Comparison of ENCODE assay signal across 8 cellular contexts in genomic region chr11:124746621-124747243, GRCh38. TPM values are rescaled to one million over a fixed set of nuclear protein-coding genes. Genes with fewer than 3 reads are reported as not detected.
A peak's percentile ranks its signal among the peaks of the same experiment; 100 is the strongest.
DNase-seq lines count a peak whose midpoint lies in the region; ATAC-seq and TF ChIP-seq lines count a peak whose summit lies in the region.

No MANE protein-coding gene starts in this region.

- peak; percentile 45 for TF ChIP-seq POLR2A in GM15510 (IDR thresholded peaks at IDR 0.05; ENCODE audit: borderline replicate concordance, extremely low read depth, insufficient read length)

- no peak overlapping the region for H3K4me3 ChIP-seq in endocrine pancreas (ENCODE audit: control insufficient read depth, insufficient read depth, low read length)

- peak overlapping the region; percentile 22 for H3K9ac ChIP-seq in endocrine pancreas (ENCODE audit: control insufficient read depth, insufficient read depth, low read length)

- no peaks in the 10 kb centered on the region for H3K36me3 ChIP-seq in endocrine pancreas (ENCODE audit: control insufficient read depth, insufficient read depth, low read length)

- H3K4me1 ChIP-seq in endocrine pancreas (ENCODE audit: control insufficient read depth, insufficient read depth, low read length) = no peaks in the 10 kb centered on the region

- DNase-seq in NCI-H2029 (lab: John Stamatoyannopoulos, UW) (peak; percentile 65), mucosa of gallbladder (ENCODE audit: low spot score) (peak; percentile 89), NCI-H524 treated with DMSO at 0.1 percent for 48 hours (lab: John Stamatoyannopoulos, UW) (no peak)
- peak; percentile 81 for DNase-seq in activated CD4-positive, alpha-beta T cell treated with anti-CD3 and anti-CD28 coated beads, Interleukin-2, amount 50 U/mL, for 48 hours
- peak; percentile 47 to 62 for DNase-seq in stimulated activated CD8-positive, alpha-beta memory T cell treated with anti-CD3 and anti-CD28 coated beads, Interleukin-7, amount 100 ng/mL, for 1 hour (ENCODE audit: low read depth in 2 of 2)

- H3K27me3 ChIP-seq in endocrine pancreas (ENCODE audit: control insufficient read depth, insufficient read depth, low read length) = peaks cover 2% of the 10 kb centered on the region

- no peaks in the 10 kb centered on the region for H3K9me3 ChIP-seq in endocrine pancreas (ENCODE audit: control insufficient read depth, low read length)

- peak; percentile 94 for ATAC-seq in HG02678 (IDR thresholded peaks at IDR 0.05; ENCODE audit: unreplicated experiment)

RNA-seq across cellular contexts. Expression of gene VSIG2, which starts 5.3 kb away (rescaled TPM):
- total RNA-seq in mucosa of gallbladder = 24.3 TPM

RNA-seq across cellular contexts. Expression of gene NRGN, which starts 7.0 kb away (rescaled TPM):
- 6.1 TPM for total RNA-seq in mucosa of gallbladder

RNA-seq across cellular contexts. Expression of gene ESAM, which starts 15.4 kb away (rescaled TPM):
- 22.0 TPM for total RNA-seq in mucosa of gallbladder

RNA-seq across cellular contexts. Expression of gene MSANTD2, which starts 53.5 kb away (rescaled TPM):
- total RNA-seq in mucosa of gallbladder = 12.1 TPM
